ENCODE assay signal across 15 cellular contexts in the genomic region with DNA sequence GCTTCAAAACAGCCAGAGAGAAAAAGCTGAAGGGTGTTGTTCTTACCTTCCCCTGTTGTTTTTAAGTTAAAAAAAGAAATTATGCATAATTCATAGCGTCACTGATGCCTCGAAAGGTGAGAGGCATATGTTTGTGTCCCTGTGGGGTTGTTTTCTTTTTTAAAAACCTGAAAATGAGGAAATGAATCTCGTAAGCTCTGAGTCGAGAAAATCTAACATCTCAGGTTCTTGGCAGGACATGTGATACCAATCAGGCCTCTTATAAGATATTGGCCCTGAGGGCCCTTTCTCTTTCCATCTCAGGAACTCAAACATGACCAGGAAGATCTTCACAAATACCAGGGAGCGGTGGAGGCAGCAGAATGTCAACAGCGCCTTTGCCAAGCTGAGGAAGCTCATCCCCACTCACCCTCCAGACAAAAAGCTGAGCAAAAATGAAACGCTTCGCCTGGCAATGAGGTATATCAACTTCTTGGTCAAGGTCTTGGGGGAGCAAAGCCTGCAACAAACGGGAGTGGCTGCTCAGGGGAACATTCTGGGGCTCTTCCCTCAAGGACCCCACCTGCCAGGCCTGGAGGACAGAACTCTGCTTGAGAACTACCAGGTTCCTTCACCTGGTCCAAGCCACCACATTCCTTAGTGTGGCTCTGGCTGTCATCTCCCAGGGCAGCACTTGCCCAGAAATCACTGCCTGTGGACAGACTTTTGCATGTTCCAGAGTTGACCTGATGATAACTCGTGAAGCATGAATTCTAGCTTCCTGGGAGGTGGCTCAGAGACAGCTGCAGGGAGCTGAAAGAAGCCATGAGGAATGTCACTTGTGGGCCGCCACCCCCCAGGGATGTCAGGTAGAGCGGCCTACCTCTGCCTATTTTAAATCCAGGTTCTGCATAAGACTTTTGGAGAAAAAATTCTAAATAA. TPM values are rescaled to one million over a fixed set of nuclear protein-coding genes. Genes with fewer than 3 reads are reported as not detected.
A peak's percentile ranks its signal among the peaks of the same experiment; 100 is the strongest.
DNase-seq lines count a peak whose midpoint lies in the region; ATAC-seq and TF ChIP-seq lines count a peak whose summit lies in the region.
"Had no signal": no experiment of that assay in that cellular context is flagged by ENCODE, and none has a peak within 500 bp of the region (broad histone marks: within the 10 kb centered on the region; RNA-seq: fewer than 3 reads in every experiment).

A gene (plus strand): TSS at position 274 of the 921 bp plus-strand sequence. CDS start 40 bp downstream, at position 314.

- H3K27me3 ChIP-seq in SJCRH30 (peaks cover under 1% of the 10 kb centered on the region; the same call in 1 of the 2 replicates), H7 (ENCODE audit: control insufficient read depth, insufficient read depth, low read length) (peaks cover 9% of the 10 kb centered on the region; the same call in 1 of the 2 replicates), right lobe of liver (no peaks in the 10 kb centered on the region)
- H3K27me3 ChIP-seq: adrenal gland, right atrium auricular region had no signal

- no peak for TF ChIP-seq POLR2A in right lobe of liver (IDR thresholded peaks at IDR 0.05)

- H3K36me3 ChIP-seq in SJCRH30 (no peaks in the 10 kb centered on the region), H7 (replicated peaks; ENCODE audit: control insufficient read depth, insufficient read depth, low read length) (no peaks in the 10 kb centered on the region), right lobe of liver (no peaks in the 10 kb centered on the region)
- H3K36me3 ChIP-seq: adrenal gland, right atrium auricular region had no signal

- H3K4me3 ChIP-seq in SJCRH30 (no peak within 1 kb of the TSS), H7 (ENCODE audit: insufficient read depth, low read depth, low read length) (no peak within 1 kb of the TSS), right lobe of liver (no peak within 1 kb of the TSS)
- H3K4me3 ChIP-seq: adrenal gland, right atrium auricular region had no signal

- H3K4me3 Mint-ChIP-seq in neural crest cell: peak within 1 kb of the TSS; percentile 21
- H3K4me3 Mint-ChIP-seq: activated CD4-positive, alpha-beta memory T cell treated with anti-CD3 and anti-CD28 coated beads, Interleukin-2, amount 10 ng/mL, durations not matched to agents 7 days and 5 days had no signal

- ATAC-seq in GM19023 (IDR thresholded peaks at IDR 0.05; ENCODE audit: unreplicated experiment) (peak; percentile 76), GM21786 (IDR thresholded peaks at IDR 0.05; ENCODE audit: unreplicated experiment) (peak; percentile 95), HG03175 (IDR thresholded peaks at IDR 0.05; ENCODE audit: unreplicated experiment) (peak; percentile 96), right lobe of liver (no peak)
- ATAC-seq: SK-N-SH treated with all-trans-retinoic acid at 6 μM for 48 hours had no signal

- H3K9me3 ChIP-seq in SJCRH30 (replicated peaks) (no peaks in the 10 kb centered on the region), right lobe of liver (no peaks in the 10 kb centered on the region)
- H3K9me3 ChIP-seq: adrenal gland, right atrium auricular region had no signal

- peaks cover 5% of the 10 kb centered on the region for H3K36me3 Mint-ChIP-seq in neural crest cell (ENCODE audit: low read depth)

- intact Hi-C loops in right lobe of liver (cut with DNase I): no loop called here

- no peaks in the 10 kb centered on the region for H3K9me3 Mint-ChIP-seq in neural crest cell
- H3K9me3 Mint-ChIP-seq: activated CD4-positive, alpha-beta memory T cell treated with anti-CD3 and anti-CD28 coated beads, Interleukin-2, amount 10 ng/mL, durations not matched to agents 7 days and 5 days had no signal

- WGBS in right lobe of liver (ENCODE audit: insufficient coverage, low coverage, low lambda C conversion rate, missing lambda C conversion rate): 82% methylated on average over 4 of the region's 12 CpGs

- H3K27ac Mint-ChIP-seq in neural crest cell (ENCODE audit: unreplicated experiment): no peak within 1 kb of the TSS
- H3K27ac Mint-ChIP-seq: activated CD4-positive, alpha-beta memory T cell treated with anti-CD3 and anti-CD28 coated beads, Interleukin-2, amount 10 ng/mL, durations not matched to agents 7 days and 5 days had no signal

- H3K27me3 Mint-ChIP-seq in neural crest cell (ENCODE audit: low read depth): peaks cover 2% of the 10 kb centered on the region

- H3K4me1 Mint-ChIP-seq in neural crest cell: peaks cover 30% of the 10 kb centered on the region
- H3K4me1 Mint-ChIP-seq: activated CD4-positive, alpha-beta memory T cell treated with anti-CD3 and anti-CD28 coated beads, Interleukin-2, amount 10 ng/mL, durations not matched to agents 7 days and 5 days had no signal

- TF ChIP-seq CTCF in neural crest cell (conservative IDR thresholded peaks at IDR 0.05) (no peak), right lobe of liver (IDR thresholded peaks at IDR 0.05) (no peak)

- H3K27ac ChIP-seq in SJCRH30 (no peak within 1 kb of the TSS), right lobe of liver (no peak within 1 kb of the TSS)
- H3K27ac ChIP-seq: adrenal gland, right atrium auricular region had no signal

- DNase-seq in neural crest cell (ENCODE audit: low read depth, low spot score) (no peak), SJCRH30 (no peak), H7 (no peak), NCI-H128 (lab: John Stamatoyannopoulos, UW; ENCODE audit: unreplicated experiment) (no peak), right lobe of liver (no peak)
- DNase-seq: activated CD4-positive, alpha-beta memory T cell treated with anti-CD3 and anti-CD28 coated beads, Interleukin-2, amount 10 ng/mL, durations not matched to agents 7 days and 5 days; adrenal gland; Calu3; effector CD4-positive, alpha-beta T cell; mesendoderm had no signal

- H3K4me1 ChIP-seq in SJCRH30 (no peaks in the 10 kb centered on the region; the same call in 1 of the 2 replicates), right lobe of liver (no peaks in the 10 kb centered on the region)
- H3K4me1 ChIP-seq: adrenal gland, right atrium auricular region had no signal

RNA-seq across cellular contexts. Expression of the gene that starts here (rescaled TPM):
- 7.4 and 8.4 TPM in 2 replicates for total RNA-seq in neural crest cell
- not detected in 2 replicates for total RNA-seq in SJCRH30 (2014; rRNA removed; shearing (Covaris generic))
- total RNA-seq in H7 (2014; rRNA removed; shearing (Covaris generic)): not detected in 2 replicates
- total RNA-seq in right lobe of liver: under 1 TPM in 2 of 6 experiments, not detected in 4; 0.49 to 0.56 TPM
- total RNA-seq: activated CD4-positive, alpha-beta memory T cell treated with anti-CD3 and anti-CD28 coated beads, Interleukin-2, amount 10 ng/mL, durations not matched to agents 7 days and 5 days; adrenal gland; Calu3; right atrium auricular region had no signal

Comparison
In these comparisons a context has a peak if more than half of its experiments do, and no peak if none do; other contexts are left out.
1. ATAC-seq: peak in GM19023 (single experiment), GM21786 (single experiment) and HG03175 (single experiment); none in right lobe of liver (0 of 4).